19 cellular contexts compared by ENCODE assay signal in the genomic region with DNA sequence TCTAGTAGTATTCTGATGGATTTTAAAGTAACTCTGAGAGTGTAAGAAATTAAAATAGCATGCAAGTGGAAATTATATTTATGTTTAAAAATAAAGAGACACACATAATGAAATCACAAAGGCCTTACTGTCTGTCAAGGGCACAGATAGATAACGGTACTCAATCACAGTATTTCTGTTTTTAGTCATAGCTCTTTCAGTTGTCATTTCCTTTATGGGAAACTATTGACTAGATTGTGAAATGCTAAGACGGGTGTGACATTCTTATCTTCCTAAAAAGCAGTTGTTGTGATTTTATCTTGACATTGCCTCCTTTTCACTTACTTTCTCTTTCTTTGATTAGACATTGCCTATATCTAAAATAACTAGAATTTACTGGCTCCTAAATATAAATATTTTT.
DNase-seq lines count a peak whose midpoint lies in the region; ATAC-seq and TF ChIP-seq lines count a peak whose summit lies in the region.
"Had no signal": no experiment of that assay in that cellular context is flagged by ENCODE, and none has a peak within 500 bp of the region (broad histone marks: within the 10 kb centered on the region; RNA-seq: fewer than 3 reads in every experiment).

No MANE protein-coding gene starts in this region.

- TF ChIP-seq CTCF in lower lobe of right lung (IDR thresholded peaks at IDR 0.05): no peak

- no peak overlapping the region for H3K4me3 ChIP-seq in lower lobe of right lung
- H3K4me3 ChIP-seq: colonic mucosa, tibial artery had no signal

- H3K36me3 ChIP-seq in lower lobe of right lung: no peaks in the 10 kb centered on the region
- H3K36me3 ChIP-seq: colonic mucosa, tibial artery had no signal

- DNase-seq in glomerular visceral epithelial cell (ENCODE audit: extremely low spot score) (no peak), lower lobe of right lung (no peak)
- DNase-seq: activated CD8-positive, alpha-beta T cell treated with anti-CD3 and anti-CD28 coated beads, Interleukin-2, amount 10 ng/mL, durations not matched to agents 7 days and 5 days; amygdala; colonic mucosa; DMS153; hippocampal formation; left colon; NCI-H1105 treated with DMSO at 0.1 percent for 48 hours; NCI-H226; posterior cingulate gyrus; tibial artery had no signal

- H3K27ac ChIP-seq in lower lobe of right lung: no peak overlapping the region
- H3K27ac ChIP-seq: colonic mucosa, tibial artery had no signal

- no peaks in the 10 kb centered on the region for H3K4me1 ChIP-seq in lower lobe of right lung
- H3K4me1 ChIP-seq: colonic mucosa, tibial artery had no signal

- intact Hi-C loops in lower lobe of right lung (cut with DNase I): no loop called here

- no peaks in the 10 kb centered on the region for H3K27me3 ChIP-seq in lower lobe of right lung (ENCODE audit: low read depth)
- H3K27me3 ChIP-seq: colonic mucosa, tibial artery had no signal

- H3K9me3 ChIP-seq in lower lobe of right lung: no peaks in the 10 kb centered on the region
- H3K9me3 ChIP-seq: colonic mucosa, tibial artery had no signal

- peak; percentile 95 for ATAC-seq in GM18499 (IDR thresholded peaks at IDR 0.05; ENCODE audit: insufficient read depth, unreplicated experiment)
- ATAC-seq in GM21367 (IDR thresholded peaks at IDR 0.05; ENCODE audit: unreplicated experiment): peak; percentile 64
- ATAC-seq in HG02885 (IDR thresholded peaks at IDR 0.05; ENCODE audit: poor library complexity, unreplicated experiment): peak; percentile 84
- ATAC-seq in HG03575 (IDR thresholded peaks at IDR 0.05; ENCODE audit: extremely low read depth, insufficient number of reproducible peaks, low FRiP score, unreplicated experiment): peak; percentile 86
- ATAC-seq in HG03139 (IDR thresholded peaks at IDR 0.05; ENCODE audit: unreplicated experiment): no peak
- ATAC-seq in GM18873 (IDR thresholded peaks at IDR 0.05; ENCODE audit: low FRiP score, unreplicated experiment): no peak
- ATAC-seq in lower lobe of right lung: no peak
- ATAC-seq: activated CD8-positive, alpha-beta T cell treated with anti-CD3 and anti-CD28 coated beads, Interleukin-2, amount 10 ng/mL, durations not matched to agents 7 days and 5 days; esophagus mucosa; left colon had no signal

Comparison
In these comparisons a context has a peak if more than half of its experiments do, and no peak if none do; other contexts are left out.
1. ATAC-seq: peak in GM18499 (single experiment), GM21367 (single experiment), HG02885 (single experiment) and HG03575 (single experiment); none in HG03139 (single experiment), GM18873 (single experiment) and lower lobe of right lung (0 of 2).